ENCODE assay signal across 22 cellular contexts in the genomic region with DNA sequence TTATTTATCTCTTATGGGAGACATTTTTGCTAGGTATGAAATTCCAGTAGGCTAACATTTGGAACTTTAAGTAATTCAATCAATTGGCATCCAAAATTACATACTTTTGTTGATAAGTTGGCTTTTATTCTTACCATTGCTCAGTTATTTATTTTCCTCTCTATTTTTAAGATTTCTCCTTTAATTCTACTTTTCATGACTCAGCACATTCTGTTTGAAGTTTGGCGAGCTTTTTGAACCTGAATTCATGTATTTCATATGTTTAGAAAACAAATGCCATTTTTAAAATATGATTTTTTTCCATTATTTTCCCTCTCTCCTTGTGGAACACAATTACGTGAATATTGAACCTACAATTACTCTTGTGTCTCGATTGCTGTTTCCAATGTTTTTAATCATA.
"Had no signal": no experiment of that assay in that cellular context is flagged by ENCODE, and none has a peak within 500 bp of the region (broad histone marks: within the 10 kb centered on the region; RNA-seq: fewer than 3 reads in every experiment).

No MANE protein-coding gene starts in this region.

- H3K36me3 ChIP-seq: esophagus muscularis mucosa, gastrocnemius medialis, heart right ventricle, left lung, lower lobe of right lung had no signal

- H3K4me1 ChIP-seq: esophagus muscularis mucosa, foreskin keratinocyte, gastrocnemius medialis, heart right ventricle, left lung, lower lobe of right lung had no signal

- H3K27ac ChIP-seq: coronary artery, dorsolateral prefrontal cortex, esophagus muscularis mucosa, foreskin keratinocyte, gastrocnemius medialis, heart right ventricle, left lung, lower lobe of right lung had no signal

- FAIRE-seq: endothelial cell of umbilical vein, keratinocyte had no signal

- DNase-seq: dermis blood vessel endothelial cell; dorsolateral prefrontal cortex; effector CD4-positive, alpha-beta T cell; effector memory CD4-positive, alpha-beta T cell; foreskin keratinocyte; gastrocnemius medialis; glutamatergic neuron; head of caudate nucleus; heart right ventricle; hippocampal formation; left cardiac atrium; left lung; left ventricle myocardium superior; lower lobe of right lung; mesenchymal stem cell; mucosa of descending colon; naive B cell; naive thymus-derived CD8-positive, alpha-beta T cell had no signal

- H3K4me3 ChIP-seq: coronary artery, dorsolateral prefrontal cortex, esophagus muscularis mucosa, gastrocnemius medialis, heart right ventricle, left lung, lower lobe of right lung, mucosa of descending colon had no signal

- ATAC-seq: foreskin keratinocyte; gastrocnemius medialis; heart right ventricle; left cardiac atrium; left lung; left ventricle myocardium superior; lower lobe of right lung; mucosa of descending colon; naive thymus-derived CD8-positive, alpha-beta T cell had no signal

- H3K27me3 ChIP-seq: dorsolateral prefrontal cortex, esophagus muscularis mucosa, foreskin keratinocyte, gastrocnemius medialis, heart right ventricle, left lung had no signal

- H3K9me3 ChIP-seq: esophagus muscularis mucosa, gastrocnemius medialis, left lung, lower lobe of right lung had no signal
